Comparison of ENCODE assay signal across 27 cellular contexts in genomic region chr6:10230533-10230932, GRCh38.
"Had no signal": no experiment of that assay in that cellular context is flagged by ENCODE, and none has a peak within 500 bp of the region (broad histone marks: within the 10 kb centered on the region; RNA-seq: fewer than 3 reads in every experiment).

No MANE protein-coding gene starts in this region.

- H3K27ac ChIP-seq: coronary artery, esophagus muscularis mucosa, foreskin keratinocyte, gastroesophageal sphincter, heart left ventricle, hepatocyte, lower lobe of right lung, prostate gland, sigmoid colon, spleen, thoracic aorta, tibial nerve, upper lobe of left lung had no signal

- H3K27me3 ChIP-seq: esophagus muscularis mucosa, foreskin keratinocyte, gastroesophageal sphincter, heart left ventricle, hepatocyte, sigmoid colon, spleen, tibial nerve, upper lobe of left lung had no signal

- ATAC-seq: foreskin keratinocyte; gastroesophageal sphincter; heart left ventricle; left colon; left ventricle myocardium superior; lower lobe of right lung; naive thymus-derived CD8-positive, alpha-beta T cell; right cardiac atrium; stimulated activated naive B cell treated with anti-CD40 and anti-IgM and Interleukin-4, amounts not matched to agents 10 μg/mL and 1 μg/mL and 100 μg/mL, for 72 hours had no signal

- DNase-seq: dermis blood vessel endothelial cell; effector memory CD4-positive, alpha-beta T cell; heart left ventricle; kidney glomerular epithelial cell; left colon; left ventricle myocardium superior; lower lobe of right lung; naive thymus-derived CD8-positive, alpha-beta T cell; nephron progenitor cell; nucleus accumbens; right cardiac atrium; sigmoid colon; spleen; stimulated activated CD4-positive, alpha-beta T cell treated with anti-CD3 and anti-CD28 coated beads, Interleukin-4, amount 100 ng/mL, for 4 hours; stimulated activated naive B cell treated with anti-CD40 and anti-IgM and Interleukin-4, amounts not matched to agents 10 μg/mL and 1 μg/mL and 100 μg/mL, for 72 hours; upper lobe of left lung had no signal

- H3K4me3 ChIP-seq: coronary artery, esophagus muscularis mucosa, gastroesophageal sphincter, heart left ventricle, hepatocyte, lower lobe of right lung, prostate gland, sigmoid colon, spleen, thoracic aorta, tibial nerve, upper lobe of left lung had no signal

- H3K36me3 ChIP-seq: esophagus muscularis mucosa, gastroesophageal sphincter, heart left ventricle, lower lobe of right lung, prostate gland, sigmoid colon, spleen, thoracic aorta, tibial nerve, upper lobe of left lung had no signal

- H3K4me1 ChIP-seq: esophagus muscularis mucosa, gastroesophageal sphincter, heart left ventricle, lower lobe of right lung, prostate gland, sigmoid colon, spleen, tibial nerve, upper lobe of left lung had no signal

- H3K4me2 ChIP-seq: hepatocyte had no signal

- H3K9me3 ChIP-seq: lower lobe of right lung, prostate gland, thoracic aorta had no signal

- FAIRE-seq: endothelial cell of umbilical vein, islet of Langerhans, urothelium cell line had no signal
